ENCODE assay signal across 23 cellular contexts in the genomic region with DNA sequence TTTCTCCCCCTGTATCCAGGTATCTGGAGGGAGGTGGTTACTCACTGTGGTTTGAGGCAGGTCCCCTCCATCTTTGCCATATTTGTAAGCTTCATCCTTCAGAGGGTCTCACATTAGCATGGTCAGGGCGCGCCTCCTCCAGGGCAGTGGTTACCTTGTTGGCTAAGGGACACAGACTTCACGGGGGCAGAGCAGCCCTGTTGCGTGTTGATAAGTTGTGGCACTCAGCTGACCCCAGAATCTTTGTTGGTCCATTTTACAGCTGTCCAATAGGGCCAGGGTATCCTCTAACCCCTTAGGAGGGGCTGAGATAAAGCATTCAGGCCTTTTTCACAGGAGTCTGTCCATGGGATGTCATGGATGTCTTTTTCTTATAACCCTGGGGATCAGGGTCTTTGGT. TPM values are rescaled to one million over a fixed set of nuclear protein-coding genes. Genes with fewer than 3 reads are reported as not detected.
A peak's percentile ranks its signal among the peaks of the same experiment; 100 is the strongest.
DNase-seq lines count a peak whose midpoint lies in the region; ATAC-seq, FAIRE-seq and TF ChIP-seq lines count a peak whose summit lies in the region.
"Had no signal": no experiment of that assay in that cellular context is flagged by ENCODE, and none has a peak within 500 bp of the region (broad histone marks: within the 10 kb centered on the region; RNA-seq: fewer than 3 reads in every experiment).

No MANE protein-coding gene starts in this region.

- no peak for FAIRE-seq in K562 (lab: Jason Lieb, UNC)
- FAIRE-seq: D721Med, G401.6, GM12878, GM12892, GM18507 had no signal

- DNase-seq in activated CD8-positive, alpha-beta memory T cell treated with anti-CD3 and anti-CD28 coated beads for 24 hours = peak; percentile 19
- DNase-seq in activated CD8-positive, alpha-beta memory T cell treated with anti-CD3 and anti-CD28 coated beads, Interleukin-2, amount 50 U/mL, for 4 hours = no peak
- DNase-seq in activated CD8-positive, alpha-beta memory T cell treated with anti-CD3 and anti-CD28 coated beads, Interleukin-2, amount 10 ng/mL, durations not matched to agents 7 days and 5 days = peak; percentile 16
- DNase-seq in K562 (ENCODE audit: extremely low read depth in 1 of 4, low spot score in 3 of 4) (no peak), globus pallidus (ENCODE audit: low spot score) (no peak)
- no peak for DNase-seq in naive thymus-derived CD8-positive, alpha-beta T cell
- DNase-seq: AML-193; Caco-2; Calu3; CD4-positive, alpha-beta T cell; CD8-positive, alpha-beta T cell; DMS79 treated with DMSO at 0.1 percent for 48 hours; GF-D8 had no signal

- no peak overlapping the region for H3K9ac ChIP-seq in K562 (ENCODE audit: insufficient read depth in 1 of 2, low read depth in 2 of 2, low read length in 2 of 2)
- H3K9ac ChIP-seq: BLaER1 treated with 17β-estradiol and CSF1 and Interleukin-3, amounts not matched to agents 10 nM and 100 nM had no signal

- no peaks in the 10 kb centered on the region for H3K36me3 ChIP-seq in K562 (ENCODE audit: control insufficient read depth, insufficient read depth, low read length)
- H3K36me3 ChIP-seq: BLaER1 treated with 17β-estradiol and CSF1 and Interleukin-3, amounts not matched to agents 10 nM and 100 nM had no signal

- H3K9me3 Mint-ChIP-seq in activated CD8-positive, alpha-beta memory T cell treated with anti-CD3 and anti-CD28 coated beads, Interleukin-2, amount 10 ng/mL, durations not matched to agents 7 days and 5 days (ENCODE audit: low read depth) = no peaks in the 10 kb centered on the region
- no peaks in the 10 kb centered on the region for H3K9me3 Mint-ChIP-seq in naive thymus-derived CD8-positive, alpha-beta T cell
- H3K9me3 Mint-ChIP-seq: CD4-positive, alpha-beta T cell; CD8-positive, alpha-beta T cell had no signal

- peaks cover 10% of the 10 kb centered on the region for H3K27me3 Mint-ChIP-seq in activated CD8-positive, alpha-beta memory T cell treated with anti-CD3 and anti-CD28 coated beads, Interleukin-2, amount 10 ng/mL, durations not matched to agents 7 days and 5 days
- H3K27me3 Mint-ChIP-seq in naive thymus-derived CD8-positive, alpha-beta T cell = peaks cover 0 to 16% (median 6%) of the 10 kb centered on the region in 5 donors

- POLR2A ChIA-PET in K562 (lab: Yijun Ruan, JAX) = interaction anchor here (0.6 to 0.8 kb wide), 3 partner anchors 17 to 82 kb away, joined by 3 to 4 read pairs (median 3); no protein-coding TSS in a partner anchor
- POLR2A ChIA-PET in naive thymus-derived CD8-positive, alpha-beta T cell (lab: Charles Lee) = no interaction called here

- TF ChIP-seq EP300 in K562 (IDR thresholded peaks at IDR 0.05; ENCODE audit: low read length) = no peak

- no peak overlapping the region for H2AFZ ChIP-seq in K562 (ENCODE audit: low read depth, low read length)

- TF ChIP-seq CTCF in K562 (IDR thresholded peaks at IDR 0.05 in 2 of 3, conservative IDR thresholded peaks at IDR 0.05 in 1 of 3; ENCODE audit: insufficient read depth in 2 of 3, low read depth in 1 of 3, low read length in 3 of 3) = no peak

- H3K79me2 ChIP-seq in K562 (ENCODE audit: control insufficient read depth, insufficient read depth, low read length) = no peaks in the 10 kb centered on the region

- no TSS peak for BruUV-seq in K562 (replicated peaks; lab: Mats Ljungman, UMichigan)

- H3K27ac ChIP-seq in K562 (ENCODE audit: extremely low read depth, low read depth, low read length) = no peak overlapping the region
- H3K27ac ChIP-seq: 22Rv1; BLaER1 treated with 17β-estradiol and CSF1 and Interleukin-3, amounts not matched to agents 10 nM and 100 nM; C4-2B had no signal

- no peaks in the 10 kb centered on the region for H3K36me3 Mint-ChIP-seq in activated CD8-positive, alpha-beta memory T cell treated with anti-CD3 and anti-CD28 coated beads, Interleukin-2, amount 10 ng/mL, durations not matched to agents 7 days and 5 days
- no peaks in the 10 kb centered on the region for H3K36me3 Mint-ChIP-seq in naive thymus-derived CD8-positive, alpha-beta T cell
- H3K36me3 Mint-ChIP-seq: CD8-positive, alpha-beta T cell had no signal

- H3K27me3 ChIP-seq in K562 (ENCODE audit: control insufficient read depth in 2 of 2, insufficient read depth in 2 of 2, low read length in 2 of 2) = no peaks in the 10 kb centered on the region
- H3K27me3 ChIP-seq: BLaER1 treated with 17β-estradiol and CSF1 and Interleukin-3, amounts not matched to agents 10 nM and 100 nM had no signal

- no peaks in the 10 kb centered on the region for H3K9me3 ChIP-seq in K562 (replicated peaks; ENCODE audit: control insufficient read depth, insufficient read depth, low read depth, low read length)
- H3K9me3 ChIP-seq: A549; BLaER1 treated with 17β-estradiol and CSF1 and Interleukin-3, amounts not matched to agents 10 nM and 100 nM; Caco-2 had no signal

- 17% methylated on average over 3 of the region's 4 CpGs for WGBS in K562 (ENCODE audit: insufficient coverage, low coverage, missing lambda C conversion rate)

- H4K20me1 ChIP-seq in K562 (replicated peaks; ENCODE audit: control insufficient read depth, insufficient read depth, low read length) = no peaks in the 10 kb centered on the region
- H4K20me1 ChIP-seq: BLaER1 treated with 17β-estradiol and CSF1 and Interleukin-3, amounts not matched to agents 10 nM and 100 nM had no signal

- intact Hi-C loops in K562 (cut with micrococcal nuclease) = loop anchor here (5.0 kb wide), 1 partner anchor 487 kb away; no protein-coding TSS in a partner anchor

- in situ Hi-C loops in K562 (cut with MboI) = loop anchor here (5.0 kb wide), 2 partner anchors 72 to 482 kb away; no protein-coding TSS in a partner anchor

- peaks cover 13% of the 10 kb centered on the region for H3K4me1 Mint-ChIP-seq in activated CD8-positive, alpha-beta memory T cell treated with anti-CD3 and anti-CD28 coated beads, Interleukin-2, amount 10 ng/mL, durations not matched to agents 7 days and 5 days
- H3K4me1 Mint-ChIP-seq in naive thymus-derived CD8-positive, alpha-beta T cell = peaks cover 0 to 10% (median 5%) of the 10 kb centered on the region in 4 donors
- H3K4me1 Mint-ChIP-seq: B cell had no signal

- no peak overlapping the region for H3K27ac Mint-ChIP-seq in activated CD8-positive, alpha-beta memory T cell treated with anti-CD3 and anti-CD28 coated beads, Interleukin-2, amount 10 ng/mL, durations not matched to agents 7 days and 5 days
- H3K27ac Mint-ChIP-seq in naive thymus-derived CD8-positive, alpha-beta T cell = no peak overlapping the region
- H3K27ac Mint-ChIP-seq: B cell; CD4-positive, alpha-beta T cell; CD8-positive, alpha-beta T cell had no signal

- peaks cover 0 to 9% of the 10 kb centered on the region in 2 experiments; a peak in 3 of 5 replicates for H3K4me1 ChIP-seq in K562 (replicated peaks in 1 of 2; ENCODE audit: control insufficient read depth in 2 of 2, insufficient read depth in 2 of 2, low read length in 2 of 2)

- ATAC-seq in activated CD8-positive, alpha-beta memory T cell treated with anti-CD3 and anti-CD28 coated beads, Interleukin-2, amount 10 ng/mL, durations not matched to agents 7 days and 5 days = no peak
- ATAC-seq in K562 = no peak
- ATAC-seq in naive thymus-derived CD8-positive, alpha-beta T cell = no peak
- ATAC-seq: A549; CD8-positive, alpha-beta T cell; GM12878 had no signal

- no peak overlapping the region for H3K4me3 Mint-ChIP-seq in activated CD8-positive, alpha-beta memory T cell treated with anti-CD3 and anti-CD28 coated beads, Interleukin-2, amount 10 ng/mL, durations not matched to agents 7 days and 5 days
- no peak overlapping the region for H3K4me3 Mint-ChIP-seq in naive thymus-derived CD8-positive, alpha-beta T cell
- H3K4me3 Mint-ChIP-seq: B cell; CD4-positive, alpha-beta T cell; CD8-positive, alpha-beta T cell had no signal

- H3K4me2 ChIP-seq in K562 (ENCODE audit: insufficient read depth, low read length) = no peak overlapping the region
- H3K4me2 ChIP-seq: A549; BLaER1 treated with 17β-estradiol and CSF1 and Interleukin-3, amounts not matched to agents 10 nM and 100 nM had no signal

- no peak for TF ChIP-seq POLR2A in K562 (conservative IDR thresholded peaks at IDR 0.05)

- H3K9me1 ChIP-seq in K562 (ENCODE audit: control insufficient read depth, insufficient read depth, low read length) = no peaks in the 10 kb centered on the region

- CTCF ChIA-PET in activated CD8-positive, alpha-beta memory T cell treated with anti-CD3 and anti-CD28 coated beads, Interleukin-2, amount 10 ng/mL, durations not matched to agents 7 days and 5 days (lab: Charles Lee) = no interaction called here
- CTCF ChIA-PET in K562 (lab: Yijun Ruan, JAX; ENCODE audit: low intra/inter-chr PET ratio) = no interaction called here

- no peak overlapping the region for H3K4me3 ChIP-seq in K562
- H3K4me3 ChIP-seq: A549; BLaER1 treated with 17β-estradiol and CSF1 and Interleukin-3, amounts not matched to agents 10 nM and 100 nM; GM12878 had no signal

- TF ChIP-seq RAD21 in K562 (CRISPR knock-in tag; conservative IDR thresholded peaks at IDR 0.05 in 1 of 2, IDR thresholded peaks at IDR 0.05 in 1 of 2) = no peak

TF ChIP-seq in K562, 482 proteins besides CTCF, POLR2A, EP300 and RAD21 (continues in another document):
- TF ChIP-seq KAT8 (IDR thresholded peaks at IDR 0.05; ENCODE audit: low read depth) (no peak), TCF3 (CRISPR knock-in tag; IDR thresholded peaks at IDR 0.05) (peak; percentile 27; the same call in 1 of the 2 replicates), ZNF23 (CRISPR knock-in tag; IDR thresholded peaks at IDR 0.05) (no peak)

RNA-seq across cellular contexts. Expression of gene SMOX, which starts 43.8 kb away (rescaled TPM):
- 10 to 100 TPM in 1 of 2 experiments, 1 to 10 TPM in 1; 3.3 to 15.8 TPM for total RNA-seq in activated CD8-positive, alpha-beta memory T cell treated with anti-CD3 and anti-CD28 coated beads, Interleukin-2, amount 10 ng/mL, durations not matched to agents 7 days and 5 days
- 0.84 and 6.1 TPM in 2 replicates for total RNA-seq in K562 (2011; cell fraction: chromatin; rRNA removed; ENCODE audit: low replicate concordance)
- total RNA-seq in K562 (2011; cell fraction: nucleolus; rRNA removed) = 3.0 and 3.2 TPM in 2 replicates
- 2.4 and 3.3 TPM in 2 replicates for total RNA-seq in K562 (2011; cell fraction: nucleoplasm; rRNA removed)
- total RNA-seq in K562 (2014; rRNA removed) (6.7 and 8.2 TPM in 2 replicates), K562 (2014; rRNA removed; fragmentation: Illumina TruSeq; extraction: Trizol) (1.3 and 1.6 TPM in 2 replicates), K562 (2015; rRNA removed; fragmentation: Illumina TruSeq; extraction: Trizol) (3.7 and 4.3 TPM in 2 replicates), K562 (2021) (5.7 and 8.4 TPM in 2 replicates)
- polyA plus RNA-seq in K562 (2011; rRNA removed) (1.9 and 2.2 TPM in 2 replicates), K562 (2014; fragmentation: Illumina TruSeq; extraction: Trizol) (4.3 and 8.0 TPM in 2 replicates), K562 (2014; fragmentation: Nextera tagmentation; extraction: Ambion mirVana) (1 to 10 TPM in 1 of 2 experiments, under 1 TPM in 1; 0.76 to 1.5 TPM), K562 (2014; rRNA removed) (5.7 and 8.3 TPM in 2 replicates)
- polyA plus RNA-seq in K562 (2011; cell fraction: cytosol; rRNA removed) = 5.0 and 7.4 TPM in 2 replicates
- polyA plus RNA-seq in K562 (2011; cell fraction: nucleus; rRNA removed) = 3.9 and 11.2 TPM in 2 replicates
- polyA plus RNA-seq in K562 (2012) = 8.5 and 13.7 TPM in 2 replicates
- polyA minus RNA-seq in K562 (2011; rRNA and poly(A)+ RNA removed) = 0.81 and 1.4 TPM in 2 replicates
- polyA minus RNA-seq in K562 (2011; cell fraction: cytosol; rRNA and poly(A)+ RNA removed) = 1.1 and 1.6 TPM in 2 replicates
- 1.1 and 1.2 TPM in 2 replicates for polyA minus RNA-seq in K562 (2011; cell fraction: nucleus; rRNA and poly(A)+ RNA removed)
- total RNA-seq in naive thymus-derived CD8-positive, alpha-beta T cell = 1 to 10 TPM; 1.3 to 2.5 TPM
- polyA plus RNA-seq in naive thymus-derived CD8-positive, alpha-beta T cell = under 1 TPM in 1 of 3 donors, not detected in 2; 0.21 TPM
- total RNA-seq: B cell had no signal

Comparison
In these comparisons a context has a peak if more than half of its experiments do, and no peak if none do; other contexts are left out.
1. DNase-seq: peak in activated CD8-positive, alpha-beta memory T cell treated with anti-CD3 and anti-CD28 coated beads for 24 hours (single experiment) and activated CD8-positive, alpha-beta memory T cell treated with anti-CD3 and anti-CD28 coated beads, Interleukin-2, amount 10 ng/mL, durations not matched to agents 7 days and 5 days (single experiment); none in activated CD8-positive, alpha-beta memory T cell treated with anti-CD3 and anti-CD28 coated beads, Interleukin-2, amount 50 U/mL, for 4 hours (single experiment), K562 (0 of 4), globus pallidus (single experiment) and naive thymus-derived CD8-positive, alpha-beta T cell (0 of 10).